Comparison of ENCODE assay signal across 35 cellular contexts in the genomic region with DNA sequence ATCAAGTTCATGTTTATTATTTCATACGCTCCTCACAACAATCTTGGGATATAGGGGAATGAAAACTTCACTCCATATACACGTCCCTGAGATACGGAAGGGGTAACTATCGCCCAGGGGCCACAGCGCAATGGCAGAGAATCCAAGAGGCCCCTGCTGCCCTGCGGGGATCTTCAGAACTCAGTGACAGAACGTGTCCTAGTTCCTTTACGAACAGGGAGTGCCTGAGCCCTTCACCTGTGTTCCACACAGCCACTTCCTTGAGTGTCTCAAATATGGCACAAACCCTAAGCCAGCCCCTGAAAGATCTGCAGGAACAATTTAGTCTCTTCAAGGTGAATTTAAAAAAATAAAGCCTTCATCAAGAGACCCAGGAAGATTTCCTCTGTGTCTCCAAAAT. TPM values are rescaled to one million over a fixed set of nuclear protein-coding genes. Genes with fewer than 3 reads are reported as not detected.
"Had no signal": no experiment of that assay in that cellular context is flagged by ENCODE, and none has a peak within 500 bp of the region (broad histone marks: within the 10 kb centered on the region; RNA-seq: fewer than 3 reads in every experiment).

No MANE protein-coding gene starts in this region.

- H3K9ac ChIP-seq: neural progenitor cell, parathyroid adenoma had no signal

- ATAC-seq: naive thymus-derived CD4-positive, alpha-beta T cell; natural killer cell; psoas muscle; right cardiac atrium; right lobe of liver; stimulated activated memory B cell treated with anti-CD40 and anti-IgM and Interleukin-4, amounts not matched to agents 10 μg/mL and 1 μg/mL and 100 μg/mL, for 72 hours; stimulated activated naive CD8-positive, alpha-beta T cell treated with anti-CD3 and anti-CD28 coated beads, Interleukin-15, amount 100 ng/mL, for 72 hours; stimulated activated naive CD8-positive, alpha-beta T cell treated with anti-CD3 and anti-CD28 coated beads, Interleukin-15, Interleukin-2, amounts not matched to agents 100 U/mL and 50 U/mL, for 24 hours; upper lobe of right lung had no signal

- H3K4me3 ChIP-seq: neural progenitor cell, ovary, psoas muscle, right lobe of liver, skin epidermis, smooth muscle cell, spleen, suprapubic skin, testis, tibial nerve, upper lobe of right lung, uterus had no signal

- H3K27ac Mint-ChIP-seq: naive thymus-derived CD4-positive, alpha-beta T cell; natural killer cell; neural progenitor cell; progenitor cell of endocrine pancreas; stimulated activated memory B cell treated with anti-CD40 and anti-IgM and Interleukin-4, amounts not matched to agents 10 μg/mL and 1 μg/mL and 100 μg/mL, for 72 hours; stimulated activated naive CD8-positive, alpha-beta T cell treated with anti-CD3 and anti-CD28 coated beads, Interleukin-15, amount 100 ng/mL, for 72 hours; type B pancreatic cell had no signal

- H3K27ac ChIP-seq: neural progenitor cell, ovary, parathyroid adenoma, psoas muscle, right lobe of liver, skin epidermis, spleen, suprapubic skin, testis, tibial nerve, upper lobe of right lung, uterus had no signal

- H3K4me3 Mint-ChIP-seq: naive thymus-derived CD4-positive, alpha-beta T cell; natural killer cell; neural progenitor cell; stimulated activated memory B cell treated with anti-CD40 and anti-IgM and Interleukin-4, amounts not matched to agents 10 μg/mL and 1 μg/mL and 100 μg/mL, for 72 hours; stimulated activated naive CD8-positive, alpha-beta T cell treated with anti-CD3 and anti-CD28 coated beads, Interleukin-15, amount 100 ng/mL, for 72 hours; type B pancreatic cell had no signal

- H3K27me3 Mint-ChIP-seq: progenitor cell of endocrine pancreas had no signal

- H3K4me1 ChIP-seq: neural progenitor cell, testis, upper lobe of right lung, uterus had no signal

- H3K9me3 Mint-ChIP-seq: natural killer cell; stimulated activated memory B cell treated with anti-CD40 and anti-IgM and Interleukin-4, amounts not matched to agents 10 μg/mL and 1 μg/mL and 100 μg/mL, for 72 hours; stimulated activated naive CD8-positive, alpha-beta T cell treated with anti-CD3 and anti-CD28 coated beads, Interleukin-15, amount 100 ng/mL, for 72 hours had no signal

- H3K36me3 ChIP-seq: neural progenitor cell, ovary, right lobe of liver, spleen, suprapubic skin, tibial nerve, upper lobe of right lung, uterus had no signal

- H3K9me3 ChIP-seq: ovary, psoas muscle, right lobe of liver, spleen, suprapubic skin, testis, tibial nerve, upper lobe of right lung, uterus had no signal

- DNase-seq: naive thymus-derived CD4-positive, alpha-beta T cell; natural killer cell; occipital lobe; ovary; posterior cingulate gyrus; psoas muscle; right cardiac atrium; right lobe of liver; spleen; stimulated activated CD4-positive, alpha-beta T cell treated with anti-CD3 and anti-CD28 coated beads, Interleukin-12 subunit alpha, Interleukin-12 subunit beta, amount 100 ng/mL, for 4 hours; stimulated activated CD4-positive, alpha-beta T cell treated with anti-CD3 and anti-CD28 coated beads, Interleukin-1b, Interleukin-23, amount 100 ng/mL, for 48 hours; stimulated activated CD4-positive, alpha-beta T cell treated with anti-CD3 and anti-CD28 coated beads, Interleukin-4, amount 100 ng/mL, for 1 hour; stimulated activated CD4-positive, alpha-beta T cell treated with anti-CD3 and anti-CD28 coated beads, Interleukin-4, amount 100 ng/mL, for 4 hours; stimulated activated CD8-positive, alpha-beta memory T cell treated with anti-CD3 and anti-CD28 coated beads, Interleukin-4, amount 100 ng/mL, for 48 hours; stimulated activated naive CD4-positive, alpha-beta T cell; stimulated activated naive CD8-positive, alpha-beta T cell treated with anti-CD3 and anti-CD28 coated beads, Interleukin-15, amount 100 ng/mL, for 72 hours; stimulated activated naive CD8-positive, alpha-beta T cell treated with anti-CD3 and anti-CD28 coated beads, Interleukin-15, Interleukin-2, amounts not matched to agents 100 U/mL and 50 U/mL, for 24 hours; substantia nigra; testis; upper lobe of right lung; uterus had no signal

- H3K36me3 Mint-ChIP-seq: naive thymus-derived CD4-positive, alpha-beta T cell; natural killer cell; stimulated activated memory B cell treated with anti-CD40 and anti-IgM and Interleukin-4, amounts not matched to agents 10 μg/mL and 1 μg/mL and 100 μg/mL, for 72 hours had no signal

- H3K27me3 ChIP-seq: neural progenitor cell, ovary, right lobe of liver, testis, tibial nerve, upper lobe of right lung, uterus had no signal

RNA-seq across cellular contexts. Expression of gene LYZL1, which starts 25.9 kb away (rescaled TPM):
- total RNA-seq: naive thymus-derived CD4-positive, alpha-beta T cell; natural killer cell; occipital lobe; osteoblast; ovary; progenitor cell of endocrine pancreas; psoas muscle; renal cortical epithelial cell; right cardiac atrium; right lobe of liver; smooth muscle cell; spleen; suprapubic skin; tibial nerve; upper lobe of right lung; urinary bladder; uterus had no signal
- polyA plus RNA-seq: naive thymus-derived CD4-positive, alpha-beta T cell; neural cell; ovary; psoas muscle; right cardiac atrium; smooth muscle cell; spleen; thymus; urinary bladder had no signal
